1 cellular context compared by ENCODE assay signal in genomic region chr11:118290923-118291322, GRCh38.
TF ChIP-seq lines count a peak whose summit lies in the region.

No MANE protein-coding gene starts in this region.

TF ChIP-seq in A549, 52 proteins besides CTCF, POLR2A, EP300 and RAD21 (continued from another document):
- peak; percentile 44; the same call in 2 of the 3 replicates for TF ChIP-seq SMC3 (IDR thresholded peaks at IDR 0.05)
